Comparison of ENCODE assay signal across 2 cellular contexts in the genomic region with DNA sequence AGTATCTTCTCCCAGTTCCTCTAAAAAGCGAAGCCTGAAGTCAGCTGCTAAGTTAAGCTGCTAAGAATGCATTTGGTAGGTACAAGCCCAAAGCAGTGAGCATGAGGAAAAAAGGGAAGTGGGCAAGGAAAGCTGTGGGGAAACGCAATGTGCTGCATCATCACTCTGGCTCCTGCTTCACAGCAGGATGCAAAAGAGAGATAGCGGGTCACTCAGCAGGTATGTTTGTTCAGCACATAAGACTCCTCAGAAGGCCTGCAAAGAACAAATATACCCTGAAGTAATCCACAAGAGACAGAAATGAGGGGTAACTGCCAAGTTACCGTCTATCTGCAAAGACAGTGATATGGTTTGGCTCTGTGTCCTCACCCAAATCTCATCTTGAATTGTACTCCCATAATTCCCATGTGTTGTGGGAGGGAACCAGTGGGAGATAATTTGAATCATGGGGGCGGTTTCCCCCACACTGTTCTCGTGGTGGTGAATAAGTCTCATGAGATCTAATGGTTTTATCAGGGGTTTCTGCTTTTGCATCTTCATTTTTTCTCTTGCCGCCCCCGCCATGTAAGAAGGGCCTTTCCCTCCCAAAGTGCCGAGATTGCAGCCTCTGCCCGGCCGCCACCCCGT.
TF ChIP-seq lines count a peak whose summit lies in the region.

No MANE protein-coding gene starts in this region.

TF ChIP-seq in GM23338, 12 proteins besides CTCF, POLR2A, EP300 and RAD21 (continued from another document):
- TF ChIP-seq, protein P1, sequence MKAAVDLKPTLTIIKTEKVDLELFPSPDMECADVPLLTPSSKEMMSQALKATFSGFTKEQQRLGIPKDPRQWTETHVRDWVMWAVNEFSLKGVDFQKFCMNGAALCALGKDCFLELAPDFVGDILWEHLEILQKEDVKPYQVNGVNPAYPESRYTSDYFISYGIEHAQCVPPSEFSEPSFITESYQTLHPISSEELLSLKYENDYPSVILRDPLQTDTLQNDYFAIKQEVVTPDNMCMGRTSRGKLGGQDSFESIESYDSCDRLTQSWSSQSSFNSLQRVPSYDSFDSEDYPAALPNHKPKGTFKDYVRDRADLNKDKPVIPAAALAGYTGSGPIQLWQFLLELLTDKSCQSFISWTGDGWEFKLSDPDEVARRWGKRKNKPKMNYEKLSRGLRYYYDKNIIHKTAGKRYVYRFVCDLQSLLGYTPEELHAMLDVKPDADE (IDR thresholded peaks at IDR 0.05), result no peak

TF ChIP-seq in K562, 482 proteins besides CTCF, POLR2A, EP300 and RAD21 (continued from another document and continues in another):
- TF ChIP-seq ZNF184 (CRISPR knock-in tag; IDR thresholded peaks at IDR 0.05) (no peak), TGIF2 (CRISPR knock-in tag; IDR thresholded peaks at IDR 0.05) (no peak), TCF3 (CRISPR knock-in tag; IDR thresholded peaks at IDR 0.05) (peak; percentile 93), AFF4 (CRISPR knock-in tag; IDR thresholded peaks at IDR 0.05) (0 out of 2 replicates have a peak, but pooled peaks have one; percentile 28), PML (IDR thresholded peaks at IDR 0.05; ENCODE audit: low read length) (peak; percentile 62), PBX2 (CRISPR knock-in tag; IDR thresholded peaks at IDR 0.05; ENCODE audit: low read depth) (no peak), PBX2 (tag; conservative IDR thresholded peaks at IDR 0.05; ENCODE audit: low read depth) (peak; percentile 40), NFE2 (IDR thresholded peaks at IDR 0.05; ENCODE audit: low read depth) (peak; percentile 99), BACH1 (tag; IDR thresholded peaks at IDR 0.05) (peak; percentile 70), ZNF384 (IDR thresholded peaks at IDR 0.05; ENCODE audit: low read depth, low read length) (no peak), TSC22D4 (tag; IDR thresholded peaks at IDR 0.05) (no peak), BCOR (IDR thresholded peaks at IDR 0.05) (peak; percentile 59), ZNF239 (CRISPR knock-in tag; IDR thresholded peaks at IDR 0.05) (peak; percentile 86), NUFIP1 (IDR thresholded peaks at IDR 0.05; ENCODE audit: partially characterized antibody) (no peak), IRF1 (CRISPR knock-in tag; IDR thresholded peaks at IDR 0.05; ENCODE audit: borderline replicate concordance) (no peak), ZNF124 (CRISPR knock-in tag; IDR thresholded peaks at IDR 0.05) (no peak), NFIC (IDR thresholded peaks at IDR 0.05) (peak; percentile 84), CHD1 (IDR thresholded peaks at IDR 0.05; ENCODE audit: low read length) (no peak), MXI1 (IDR thresholded peaks at IDR 0.05; ENCODE audit: low read depth, low read length) (no peak), TRIM28 (IDR thresholded peaks at IDR 0.05) (peak; percentile 89), CEBPG (CRISPR knock-in tag; IDR thresholded peaks at IDR 0.05) (0 out of 2 replicates have a peak, but pooled peaks have one; percentile 23), CEBPG (tag; conservative IDR thresholded peaks at IDR 0.05 in 1 of 2, IDR thresholded peaks at IDR 0.05 in 1 of 2) (0 out of 4 replicates have a peak, but pooled peaks of 1 of the 2 experiments have one; percentile 24), L3MBTL2 (IDR thresholded peaks at IDR 0.05) (peak; percentile 70), JUND (IDR thresholded peaks at IDR 0.05; ENCODE audit: borderline replicate concordance, low read depth, low read length) (peak; percentile 81; the same call in 1 of the 2 replicates), JUND (tag; IDR thresholded peaks at IDR 0.05; ENCODE audit: borderline replicate concordance, low read depth, low read length) (peak; percentile 67; the same call in 1 of the 3 replicates), TEAD2 (tag; IDR thresholded peaks at IDR 0.05) (no peak), MYC (IDR thresholded peaks at IDR 0.05; ENCODE audit: low read depth, low read length) (peak; percentile 70; the same call in 1 of the 2 replicates), MYC (CRISPR knock-in tag; IDR thresholded peaks at IDR 0.05; ENCODE audit: borderline replicate concordance, low read depth) (no peak)
- TF ChIP-seq, protein P2, sequence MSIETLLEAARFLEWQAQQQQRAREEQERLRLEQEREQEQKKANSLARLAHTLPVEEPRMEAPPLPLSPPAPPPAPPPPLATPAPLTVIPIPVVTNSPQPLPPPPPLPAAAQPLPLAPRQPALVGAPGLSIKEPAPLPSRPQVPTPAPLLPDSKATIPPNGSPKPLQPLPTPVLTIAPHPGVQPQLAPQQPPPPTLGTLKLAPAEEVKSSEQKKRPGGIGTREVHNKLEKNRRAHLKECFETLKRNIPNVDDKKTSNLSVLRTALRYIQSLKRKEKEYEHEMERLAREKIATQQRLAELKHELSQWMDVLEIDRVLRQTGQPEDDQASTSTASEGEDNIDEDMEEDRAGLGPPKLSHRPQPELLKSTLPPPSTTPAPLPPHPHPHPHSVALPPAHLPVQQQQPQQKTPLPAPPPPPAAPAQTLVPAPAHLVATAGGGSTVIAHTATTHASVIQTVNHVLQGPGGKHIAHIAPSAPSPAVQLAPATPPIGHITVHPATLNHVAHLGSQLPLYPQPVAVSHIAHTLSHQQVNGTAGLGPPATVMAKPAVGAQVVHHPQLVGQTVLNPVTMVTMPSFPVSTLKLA (conservative IDR thresholded peaks at IDR 0.05), result peak in 1 of 2 experiments; percentile 58; a peak in 2 of 4 replicates
- TF ChIP-seq, protein P3, sequence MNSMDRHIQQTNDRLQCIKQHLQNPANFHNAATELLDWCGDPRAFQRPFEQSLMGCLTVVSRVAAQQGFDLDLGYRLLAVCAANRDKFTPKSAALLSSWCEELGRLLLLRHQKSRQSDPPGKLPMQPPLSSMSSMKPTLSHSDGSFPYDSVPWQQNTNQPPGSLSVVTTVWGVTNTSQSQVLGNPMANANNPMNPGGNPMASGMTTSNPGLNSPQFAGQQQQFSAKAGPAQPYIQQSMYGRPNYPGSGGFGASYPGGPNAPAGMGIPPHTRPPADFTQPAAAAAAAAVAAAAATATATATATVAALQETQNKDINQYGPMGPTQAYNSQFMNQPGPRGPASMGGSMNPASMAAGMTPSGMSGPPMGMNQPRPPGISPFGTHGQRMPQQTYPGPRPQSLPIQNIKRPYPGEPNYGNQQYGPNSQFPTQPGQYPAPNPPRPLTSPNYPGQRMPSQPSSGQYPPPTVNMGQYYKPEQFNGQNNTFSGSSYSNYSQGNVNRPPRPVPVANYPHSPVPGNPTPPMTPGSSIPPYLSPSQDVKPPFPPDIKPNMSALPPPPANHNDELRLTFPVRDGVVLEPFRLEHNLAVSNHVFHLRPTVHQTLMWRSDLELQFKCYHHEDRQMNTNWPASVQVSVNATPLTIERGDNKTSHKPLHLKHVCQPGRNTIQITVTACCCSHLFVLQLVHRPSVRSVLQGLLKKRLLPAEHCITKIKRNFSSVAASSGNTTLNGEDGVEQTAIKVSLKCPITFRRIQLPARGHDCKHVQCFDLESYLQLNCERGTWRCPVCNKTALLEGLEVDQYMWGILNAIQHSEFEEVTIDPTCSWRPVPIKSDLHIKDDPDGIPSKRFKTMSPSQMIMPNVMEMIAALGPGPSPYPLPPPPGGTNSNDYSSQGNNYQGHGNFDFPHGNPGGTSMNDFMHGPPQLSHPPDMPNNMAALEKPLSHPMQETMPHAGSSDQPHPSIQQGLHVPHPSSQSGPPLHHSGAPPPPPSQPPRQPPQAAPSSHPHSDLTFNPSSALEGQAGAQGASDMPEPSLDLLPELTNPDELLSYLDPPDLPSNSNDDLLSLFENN (IDR thresholded peaks at IDR 0.05; ENCODE audit: low read depth in 2 of 2, low read length in 2 of 2), result peak in 1 of 2 experiments; percentile 81; a peak in 2 of 4 replicates
- TF ChIP-seq, protein P4, sequence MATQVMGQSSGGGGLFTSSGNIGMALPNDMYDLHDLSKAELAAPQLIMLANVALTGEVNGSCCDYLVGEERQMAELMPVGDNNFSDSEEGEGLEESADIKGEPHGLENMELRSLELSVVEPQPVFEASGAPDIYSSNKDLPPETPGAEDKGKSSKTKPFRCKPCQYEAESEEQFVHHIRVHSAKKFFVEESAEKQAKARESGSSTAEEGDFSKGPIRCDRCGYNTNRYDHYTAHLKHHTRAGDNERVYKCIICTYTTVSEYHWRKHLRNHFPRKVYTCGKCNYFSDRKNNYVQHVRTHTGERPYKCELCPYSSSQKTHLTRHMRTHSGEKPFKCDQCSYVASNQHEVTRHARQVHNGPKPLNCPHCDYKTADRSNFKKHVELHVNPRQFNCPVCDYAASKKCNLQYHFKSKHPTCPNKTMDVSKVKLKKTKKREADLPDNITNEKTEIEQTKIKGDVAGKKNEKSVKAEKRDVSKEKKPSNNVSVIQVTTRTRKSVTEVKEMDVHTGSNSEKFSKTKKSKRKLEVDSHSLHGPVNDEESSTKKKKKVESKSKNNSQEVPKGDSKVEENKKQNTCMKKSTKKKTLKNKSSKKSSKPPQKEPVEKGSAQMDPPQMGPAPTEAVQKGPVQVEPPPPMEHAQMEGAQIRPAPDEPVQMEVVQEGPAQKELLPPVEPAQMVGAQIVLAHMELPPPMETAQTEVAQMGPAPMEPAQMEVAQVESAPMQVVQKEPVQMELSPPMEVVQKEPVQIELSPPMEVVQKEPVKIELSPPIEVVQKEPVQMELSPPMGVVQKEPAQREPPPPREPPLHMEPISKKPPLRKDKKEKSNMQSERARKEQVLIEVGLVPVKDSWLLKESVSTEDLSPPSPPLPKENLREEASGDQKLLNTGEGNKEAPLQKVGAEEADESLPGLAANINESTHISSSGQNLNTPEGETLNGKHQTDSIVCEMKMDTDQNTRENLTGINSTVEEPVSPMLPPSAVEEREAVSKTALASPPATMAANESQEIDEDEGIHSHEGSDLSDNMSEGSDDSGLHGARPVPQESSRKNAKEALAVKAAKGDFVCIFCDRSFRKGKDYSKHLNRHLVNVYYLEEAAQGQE (CRISPR knock-in tag; IDR thresholded peaks at IDR 0.05; ENCODE audit: low read depth), result no peak
- TF ChIP-seq, protein P5, sequence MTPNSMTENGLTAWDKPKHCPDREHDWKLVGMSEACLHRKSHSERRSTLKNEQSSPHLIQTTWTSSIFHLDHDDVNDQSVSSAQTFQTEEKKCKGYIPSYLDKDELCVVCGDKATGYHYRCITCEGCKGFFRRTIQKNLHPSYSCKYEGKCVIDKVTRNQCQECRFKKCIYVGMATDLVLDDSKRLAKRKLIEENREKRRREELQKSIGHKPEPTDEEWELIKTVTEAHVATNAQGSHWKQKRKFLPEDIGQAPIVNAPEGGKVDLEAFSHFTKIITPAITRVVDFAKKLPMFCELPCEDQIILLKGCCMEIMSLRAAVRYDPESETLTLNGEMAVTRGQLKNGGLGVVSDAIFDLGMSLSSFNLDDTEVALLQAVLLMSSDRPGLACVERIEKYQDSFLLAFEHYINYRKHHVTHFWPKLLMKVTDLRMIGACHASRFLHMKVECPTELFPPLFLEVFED (CRISPR knock-in tag; conservative IDR thresholded peaks at IDR 0.05), result no peak
- TF ChIP-seq, protein P6, sequence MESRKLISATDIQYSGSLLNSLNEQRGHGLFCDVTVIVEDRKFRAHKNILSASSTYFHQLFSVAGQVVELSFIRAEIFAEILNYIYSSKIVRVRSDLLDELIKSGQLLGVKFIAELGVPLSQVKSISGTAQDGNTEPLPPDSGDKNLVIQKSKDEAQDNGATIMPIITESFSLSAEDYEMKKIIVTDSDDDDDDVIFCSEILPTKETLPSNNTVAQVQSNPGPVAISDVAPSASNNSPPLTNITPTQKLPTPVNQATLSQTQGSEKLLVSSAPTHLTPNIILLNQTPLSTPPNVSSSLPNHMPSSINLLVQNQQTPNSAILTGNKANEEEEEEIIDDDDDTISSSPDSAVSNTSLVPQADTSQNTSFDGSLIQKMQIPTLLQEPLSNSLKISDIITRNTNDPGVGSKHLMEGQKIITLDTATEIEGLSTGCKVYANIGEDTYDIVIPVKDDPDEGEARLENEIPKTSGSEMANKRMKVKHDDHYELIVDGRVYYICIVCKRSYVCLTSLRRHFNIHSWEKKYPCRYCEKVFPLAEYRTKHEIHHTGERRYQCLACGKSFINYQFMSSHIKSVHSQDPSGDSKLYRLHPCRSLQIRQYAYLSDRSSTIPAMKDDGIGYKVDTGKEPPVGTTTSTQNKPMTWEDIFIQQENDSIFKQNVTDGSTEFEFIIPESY (CRISPR knock-in tag; IDR thresholded peaks at IDR 0.05), result peak; percentile 67; the same call in 1 of the 2 replicates
